In the genomic region with DNA sequence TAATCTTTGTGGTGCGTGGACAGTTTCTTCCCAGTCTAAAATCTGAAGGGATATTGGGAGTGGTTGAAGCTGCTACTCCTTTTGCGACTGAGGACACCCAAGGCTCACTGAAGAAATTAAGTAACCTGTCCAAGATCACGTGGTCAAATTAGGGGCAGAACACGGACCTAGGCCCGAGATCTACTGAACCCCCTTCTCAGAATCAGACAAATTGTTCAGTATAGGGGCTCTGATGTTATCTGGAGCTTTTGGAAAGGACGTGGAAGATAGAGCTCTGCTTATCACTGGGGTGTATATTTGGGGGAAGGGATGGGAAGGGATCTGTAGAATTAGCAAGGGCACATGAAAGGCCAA, we compare ENCODE assay signal across 8 cellular contexts. TPM values are rescaled to one million over a fixed set of nuclear protein-coding genes. Genes with fewer than 3 reads are reported as not detected.
DNase-seq lines count a peak whose midpoint lies in the region; ATAC-seq and TF ChIP-seq lines count a peak whose summit lies in the region.

No MANE protein-coding gene starts in this region.

- H3K27ac ChIP-seq in naive thymus-derived CD4-positive, alpha-beta T cell (ENCODE audit: low read depth, low read length), result peak overlapping the region; percentile 85

- H3K36me3 ChIP-seq in BJ (ENCODE audit: control insufficient read depth, insufficient read depth, low read length), result no peaks in the 10 kb centered on the region
- peaks cover 0 to 4% (median 0%) of the 10 kb centered on the region in 3 experiments for H3K36me3 ChIP-seq in naive thymus-derived CD4-positive, alpha-beta T cell (ENCODE audit: control insufficient read depth in 2 of 3, insufficient read depth in 3 of 3, low read length in 3 of 3)

- CTCF ChIA-PET in BJ (lab: Yijun Ruan, JAX), result interaction anchor here (1.0 to 4.3 kb wide), 5 partner anchors 13 to 317 kb away, joined by 3 to 24 read pairs (median 6); no protein-coding TSS in a partner anchor
- CTCF ChIA-PET in naive thymus-derived CD4-positive, alpha-beta T cell (lab: Charles Lee), result interaction anchor here (0.5 kb wide), 1 partner anchor 203 kb away, joined by 4 read pairs; no protein-coding TSS in a partner anchor

- no peak for DNase-seq in BJ (ENCODE audit: low read depth)
- DNase-seq in HuH-7 (ENCODE audit: low spot score), result peak; percentile 15
- DNase-seq in chondrocyte (ENCODE audit: low spot score), result no peak
- DNase-seq in naive thymus-derived CD4-positive, alpha-beta T cell, result no peak
- no peak for DNase-seq in RPMI8226

- intact Hi-C loops in naive thymus-derived CD4-positive, alpha-beta T cell (cut with micrococcal nuclease), result loop anchor here (1.0 to 10.0 kb wide), 5 partner anchors 280 to 1909 kb away; a partner anchor contains a TSS

- H3K27me3 Mint-ChIP-seq in chondrocyte (ENCODE audit: low read depth), result no peaks in the 10 kb centered on the region
- no peaks in the 10 kb centered on the region for H3K27me3 Mint-ChIP-seq in naive thymus-derived CD4-positive, alpha-beta T cell

- H3K9me3 Mint-ChIP-seq in chondrocyte (ENCODE audit: low read depth), result no peaks in the 10 kb centered on the region
- no peaks in the 10 kb centered on the region for H3K9me3 Mint-ChIP-seq in naive thymus-derived CD4-positive, alpha-beta T cell

- no peak for ATAC-seq in naive thymus-derived CD4-positive, alpha-beta T cell
- ATAC-seq in HG02870 (IDR thresholded peaks at IDR 0.05; ENCODE audit: unreplicated experiment), result no peak
- no peak for ATAC-seq in GM18873 (IDR thresholded peaks at IDR 0.05; ENCODE audit: low FRiP score, unreplicated experiment)
- ATAC-seq in HG02938 (IDR thresholded peaks at IDR 0.05; ENCODE audit: unreplicated experiment), result no peak

- POLR2A ChIA-PET in BJ (lab: Charles Lee), result no interaction called here
- POLR2A ChIA-PET in naive thymus-derived CD4-positive, alpha-beta T cell (lab: Charles Lee), result interaction anchor here (0.9 kb wide), 1 partner anchor 15 kb away, joined by 3 read pairs; no protein-coding TSS in a partner anchor

- no peak for TF ChIP-seq CTCF in BJ (IDR thresholded peaks at IDR 0.05; ENCODE audit: insufficient read depth, low read depth, low read length)
- TF ChIP-seq CTCF in chondrocyte (IDR thresholded peaks at IDR 0.05), result peak; percentile 11

- H3K4me1 Mint-ChIP-seq in chondrocyte (ENCODE audit: low read depth), result peaks cover 18% of the 10 kb centered on the region
- H3K4me1 Mint-ChIP-seq in naive thymus-derived CD4-positive, alpha-beta T cell, result peaks cover 20 to 46% (median 33%) of the 10 kb centered on the region in 7 donors

- H3K27ac Mint-ChIP-seq in chondrocyte (ENCODE audit: unreplicated experiment), result peak overlapping the region; percentile 89
- H3K27ac Mint-ChIP-seq in naive thymus-derived CD4-positive, alpha-beta T cell, result peak overlapping the region; percentile 69 to 96 (median 90)

- H3K4me1 ChIP-seq in naive thymus-derived CD4-positive, alpha-beta T cell (ENCODE audit: control insufficient read depth in 2 of 2, insufficient read depth in 2 of 2, low read length in 2 of 2), result peaks cover 7 to 15% of the 10 kb centered on the region in 2 donors

- H3K27me3 ChIP-seq in BJ (ENCODE audit: control insufficient read depth, insufficient read depth, low read length), result no peaks in the 10 kb centered on the region
- H3K27me3 ChIP-seq in naive thymus-derived CD4-positive, alpha-beta T cell (ENCODE audit: control insufficient read depth in 2 of 2, insufficient read depth in 2 of 2, low read length in 2 of 2), result no peaks in the 10 kb centered on the region

- no peaks in the 10 kb centered on the region for H3K36me3 Mint-ChIP-seq in chondrocyte (ENCODE audit: low read depth)
- peaks cover 0 to 3% (median 0%) of the 10 kb centered on the region in 5 donors for H3K36me3 Mint-ChIP-seq in naive thymus-derived CD4-positive, alpha-beta T cell

- H3K4me3 ChIP-seq in BJ (ENCODE audit: low read depth, low read length), result peak overlapping the region; percentile 65
- H3K4me3 ChIP-seq in naive thymus-derived CD4-positive, alpha-beta T cell (ENCODE audit: low read length), result peak overlapping the region; percentile 86

- no peaks in the 10 kb centered on the region for H3K9me3 ChIP-seq in naive thymus-derived CD4-positive, alpha-beta T cell (ENCODE audit: control insufficient read depth in 2 of 3, low read length in 3 of 3)

- H3K4me3 Mint-ChIP-seq in chondrocyte (ENCODE audit: unreplicated experiment), result peak overlapping the region; percentile 90
- peak overlapping the region; percentile 81 to 99 (median 88) for H3K4me3 Mint-ChIP-seq in naive thymus-derived CD4-positive, alpha-beta T cell

RNA-seq across cellular contexts. Expression of a gene that starts 0.9 kb away (rescaled TPM):
- 13.0 and 14.6 TPM in 2 replicates for polyA plus RNA-seq in BJ (2011; rRNA removed)
- 58.5 and 83.2 TPM in 2 replicates for polyA minus RNA-seq in BJ (2011; rRNA and poly(A)+ RNA removed)
- total RNA-seq in chondrocyte, result 11.1 to 17.4 TPM (median 13.1 TPM) in 3 replicates
- total RNA-seq in naive thymus-derived CD4-positive, alpha-beta T cell, result 10 to 100 TPM; 23.9 to 40.4 (median 36.6) TPM
- polyA plus RNA-seq in naive thymus-derived CD4-positive, alpha-beta T cell, result 10 to 100 TPM; 10.7 to 19.9 TPM
